In the genomic region with DNA sequence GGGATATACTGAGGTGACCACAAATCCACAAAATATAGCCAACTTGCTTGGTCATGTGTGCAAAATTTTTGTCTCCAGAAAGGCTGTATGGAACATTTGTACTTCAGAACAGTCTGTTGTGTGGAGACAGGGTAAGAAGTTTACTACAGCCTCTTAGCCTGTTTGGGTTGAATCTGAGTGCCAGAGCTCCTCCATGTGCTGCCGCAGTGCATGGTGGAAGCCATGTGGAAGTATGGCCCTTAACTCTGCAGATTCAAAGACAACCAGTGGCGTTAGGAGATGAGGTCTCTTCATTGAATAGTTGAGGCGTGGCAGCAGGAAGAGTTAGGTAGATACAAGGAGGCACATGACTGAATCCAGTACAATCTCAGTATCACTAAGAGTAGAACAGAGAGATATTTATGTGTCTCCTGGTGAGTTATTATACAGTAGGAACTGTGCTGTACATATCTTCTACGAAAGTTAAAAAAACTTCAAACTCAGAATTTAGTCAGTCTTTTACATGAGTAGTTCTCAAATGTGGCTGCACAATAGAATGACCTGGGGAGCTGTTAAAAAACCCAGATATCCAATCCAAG, we compare ENCODE assay signal across 15 cellular contexts.
"Had no signal": no experiment of that assay in that cellular context is flagged by ENCODE, and none has a peak within 500 bp of the region (broad histone marks: within the 10 kb centered on the region; RNA-seq: fewer than 3 reads in every experiment).

No MANE protein-coding gene starts in this region.

- H3K27me3 ChIP-seq: ascending aorta, gastroesophageal sphincter, right lobe of liver, upper lobe of right lung had no signal

- DNase-seq: activated gamma-delta T cell treated with Interleukin-2 at 50 U/mL for 16 hours; activated T-cell treated with anti-CD3 and anti-CD28 coated beads for 4 hours; effector CD4-positive, alpha-beta T cell; islet precursor cell; mammary epithelial cell; mucosa of descending colon; naive thymus-derived CD8-positive, alpha-beta T cell; right lobe of liver; stimulated activated naive CD4-positive, alpha-beta T cell; upper lobe of right lung had no signal

- H3K27ac ChIP-seq: ascending aorta, gastroesophageal sphincter, prostate gland, right lobe of liver, upper lobe of right lung had no signal

- H3K4me1 ChIP-seq: ascending aorta, gastroesophageal sphincter, prostate gland, right lobe of liver, upper lobe of right lung had no signal

- H3K4me3 ChIP-seq: ascending aorta, gastroesophageal sphincter, mucosa of descending colon, prostate gland, right lobe of liver, upper lobe of right lung had no signal

- H3K27me3 Mint-ChIP-seq: naive thymus-derived CD8-positive, alpha-beta T cell had no signal

- ATAC-seq: activated CD4-positive, CD25-positive, alpha-beta regulatory T cell treated with anti-CD3 and anti-CD28 coated beads, Interleukin-2, amount 50 U/mL, for 24 hours; gastroesophageal sphincter; left lobe of liver; mucosa of descending colon; naive thymus-derived CD8-positive, alpha-beta T cell; upper lobe of right lung had no signal

- H3K9me3 Mint-ChIP-seq: naive thymus-derived CD8-positive, alpha-beta T cell had no signal

- H3K9me3 ChIP-seq: ascending aorta, gastroesophageal sphincter, mucosa of descending colon, prostate gland, right lobe of liver, upper lobe of right lung had no signal
